1 cellular context compared by ENCODE assay signal in genomic region chr13:91361755-91362271, GRCh38.
TF ChIP-seq lines count a peak whose summit lies in the region.

No MANE protein-coding gene starts in this region.

TF ChIP-seq in HepG2, 621 proteins besides CTCF, POLR2A, EP300 and RAD21 (continued from another document and continues in another):
- TF ChIP-seq ZBTB10 (CRISPR knock-in tag; IDR thresholded peaks at IDR 0.05; ENCODE audit: borderline replicate concordance) (no peak), ZKSCAN5 (CRISPR knock-in tag; IDR thresholded peaks at IDR 0.05) (no peak), HMG20A (CRISPR knock-in tag; IDR thresholded peaks at IDR 0.05; ENCODE audit: borderline replicate concordance) (peak; percentile 87; the same call in 1 of the 2 replicates), FOSL2 (CRISPR knock-in tag; IDR thresholded peaks at IDR 0.05) (no peak), ZNF282 (IDR thresholded peaks at IDR 0.05; ENCODE audit: partially characterized antibody) (no peak), MEF2D (CRISPR knock-in tag; IDR thresholded peaks at IDR 0.05) (0 out of 2 replicates have a peak, but pooled peaks have one; percentile 42), ZBTB34 (CRISPR knock-in tag; IDR thresholded peaks at IDR 0.05) (no peak), ZNF770 (CRISPR knock-in tag; IDR thresholded peaks at IDR 0.05) (no peak), SALL1 (CRISPR knock-in tag; IDR thresholded peaks at IDR 0.05) (peak; percentile 16; the same call in 1 of the 2 replicates), DNMT3B (CRISPR knock-in tag; conservative IDR thresholded peaks at IDR 0.05) (no peak), SOX13 (IDR thresholded peaks at IDR 0.05) (peak; percentile 42; the same call in 1 of the 2 replicates), SOX13 (CRISPR knock-in tag; conservative IDR thresholded peaks at IDR 0.05 in 1 of 2, IDR thresholded peaks at IDR 0.05 in 1 of 2) (peak in 1 of 2 experiments; percentile 95; a peak in 2 of 4 replicates), NR1H2 (CRISPR knock-in tag; IDR thresholded peaks at IDR 0.05; ENCODE audit: borderline replicate concordance, low read depth) (no peak), USF2 (IDR thresholded peaks at IDR 0.05; ENCODE audit: low read depth, low read length) (no peak), USF2 (CRISPR knock-in tag; IDR thresholded peaks at IDR 0.05; ENCODE audit: borderline replicate concordance) (no peak), ZFP1 (CRISPR knock-in tag; IDR thresholded peaks at IDR 0.05) (no peak), ZIK1 (CRISPR knock-in tag; IDR thresholded peaks at IDR 0.05; ENCODE audit: borderline replicate concordance, low read depth) (no peak), ZNF382 (CRISPR knock-in tag; IDR thresholded peaks at IDR 0.05; ENCODE audit: borderline replicate concordance) (no peak), PPARG (CRISPR knock-in tag; conservative IDR thresholded peaks at IDR 0.05) (peak; percentile 87), KAT7 (CRISPR knock-in tag; IDR thresholded peaks at IDR 0.05; ENCODE audit: borderline replicate concordance) (no peak), ZNF256 (CRISPR knock-in tag; conservative IDR thresholded peaks at IDR 0.05) (no peak), ZNF740 (CRISPR knock-in tag; IDR thresholded peaks at IDR 0.05) (no peak), ZNF749 (CRISPR knock-in tag; IDR thresholded peaks at IDR 0.05; ENCODE audit: borderline replicate concordance) (no peak), KLF16 (CRISPR knock-in tag; IDR thresholded peaks at IDR 0.05) (peak in 1 of 2 experiments; percentile 74; a peak in 1 of 4 replicates), ZNF598 (CRISPR knock-in tag; IDR thresholded peaks at IDR 0.05; ENCODE audit: borderline replicate concordance) (no peak), YEATS4 (CRISPR knock-in tag; IDR thresholded peaks at IDR 0.05; ENCODE audit: borderline replicate concordance) (no peak), ZNF33B (CRISPR knock-in tag; IDR thresholded peaks at IDR 0.05) (no peak), TFAP4 (IDR thresholded peaks at IDR 0.05; ENCODE audit: borderline replicate concordance, low read depth) (0 out of 2 replicates have a peak, but pooled peaks have one; percentile 15), DR1 (CRISPR knock-in tag; IDR thresholded peaks at IDR 0.05) (no peak), PRPF4 (IDR thresholded peaks at IDR 0.05; ENCODE audit: low read depth, low read length, poor library complexity, severe bottlenecking) (no peak), BHLHE40 (IDR thresholded peaks at IDR 0.05; ENCODE audit: low read length) (no peak), SP5 (CRISPR knock-in tag; IDR thresholded peaks at IDR 0.05; ENCODE audit: borderline replicate concordance, low read depth) (0 out of 2 replicates have a peak, but pooled peaks have one; percentile 22), MED8 (CRISPR knock-in tag; IDR thresholded peaks at IDR 0.05; ENCODE audit: insufficient replicate concordance) (no peak), ATF4 (CRISPR knock-in tag; IDR thresholded peaks at IDR 0.05) (peak in 1 of 2 experiments; percentile 66; a peak in 2 of 4 replicates)
- TF ChIP-seq, protein P1, sequence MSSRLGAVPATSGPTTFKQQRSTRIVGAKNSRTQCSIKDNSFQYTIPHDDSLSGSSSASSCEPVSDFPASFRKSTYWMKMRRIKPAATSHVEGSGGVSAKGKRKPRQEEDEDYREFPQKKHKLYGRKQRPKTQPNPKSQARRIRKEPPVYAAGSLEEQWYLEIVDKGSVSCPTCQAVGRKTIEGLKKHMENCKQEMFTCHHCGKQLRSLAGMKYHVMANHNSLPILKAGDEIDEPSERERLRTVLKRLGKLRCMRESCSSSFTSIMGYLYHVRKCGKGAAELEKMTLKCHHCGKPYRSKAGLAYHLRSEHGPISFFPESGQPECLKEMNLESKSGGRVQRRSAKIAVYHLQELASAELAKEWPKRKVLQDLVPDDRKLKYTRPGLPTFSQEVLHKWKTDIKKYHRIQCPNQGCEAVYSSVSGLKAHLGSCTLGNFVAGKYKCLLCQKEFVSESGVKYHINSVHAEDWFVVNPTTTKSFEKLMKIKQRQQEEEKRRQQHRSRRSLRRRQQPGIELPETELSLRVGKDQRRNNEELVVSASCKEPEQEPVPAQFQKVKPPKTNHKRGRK (CRISPR knock-in tag; IDR thresholded peaks at IDR 0.05), result no peak
- TF ChIP-seq, protein P2, sequence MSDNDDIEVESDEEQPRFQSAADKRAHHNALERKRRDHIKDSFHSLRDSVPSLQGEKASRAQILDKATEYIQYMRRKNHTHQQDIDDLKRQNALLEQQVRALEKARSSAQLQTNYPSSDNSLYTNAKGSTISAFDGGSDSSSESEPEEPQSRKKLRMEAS (IDR thresholded peaks at IDR 0.05), result no peak
- TF ChIP-seq, protein P3, sequence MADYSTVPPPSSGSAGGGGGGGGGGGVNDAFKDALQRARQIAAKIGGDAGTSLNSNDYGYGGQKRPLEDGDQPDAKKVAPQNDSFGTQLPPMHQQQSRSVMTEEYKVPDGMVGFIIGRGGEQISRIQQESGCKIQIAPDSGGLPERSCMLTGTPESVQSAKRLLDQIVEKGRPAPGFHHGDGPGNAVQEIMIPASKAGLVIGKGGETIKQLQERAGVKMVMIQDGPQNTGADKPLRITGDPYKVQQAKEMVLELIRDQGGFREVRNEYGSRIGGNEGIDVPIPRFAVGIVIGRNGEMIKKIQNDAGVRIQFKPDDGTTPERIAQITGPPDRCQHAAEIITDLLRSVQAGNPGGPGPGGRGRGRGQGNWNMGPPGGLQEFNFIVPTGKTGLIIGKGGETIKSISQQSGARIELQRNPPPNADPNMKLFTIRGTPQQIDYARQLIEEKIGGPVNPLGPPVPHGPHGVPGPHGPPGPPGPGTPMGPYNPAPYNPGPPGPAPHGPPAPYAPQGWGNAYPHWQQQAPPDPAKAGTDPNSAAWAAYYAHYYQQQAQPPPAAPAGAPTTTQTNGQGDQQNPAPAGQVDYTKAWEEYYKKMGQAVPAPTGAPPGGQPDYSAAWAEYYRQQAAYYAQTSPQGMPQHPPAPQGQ (CRISPR knock-in tag; IDR thresholded peaks at IDR 0.05; ENCODE audit: borderline replicate concordance), result no peak
- TF ChIP-seq, protein P4, sequence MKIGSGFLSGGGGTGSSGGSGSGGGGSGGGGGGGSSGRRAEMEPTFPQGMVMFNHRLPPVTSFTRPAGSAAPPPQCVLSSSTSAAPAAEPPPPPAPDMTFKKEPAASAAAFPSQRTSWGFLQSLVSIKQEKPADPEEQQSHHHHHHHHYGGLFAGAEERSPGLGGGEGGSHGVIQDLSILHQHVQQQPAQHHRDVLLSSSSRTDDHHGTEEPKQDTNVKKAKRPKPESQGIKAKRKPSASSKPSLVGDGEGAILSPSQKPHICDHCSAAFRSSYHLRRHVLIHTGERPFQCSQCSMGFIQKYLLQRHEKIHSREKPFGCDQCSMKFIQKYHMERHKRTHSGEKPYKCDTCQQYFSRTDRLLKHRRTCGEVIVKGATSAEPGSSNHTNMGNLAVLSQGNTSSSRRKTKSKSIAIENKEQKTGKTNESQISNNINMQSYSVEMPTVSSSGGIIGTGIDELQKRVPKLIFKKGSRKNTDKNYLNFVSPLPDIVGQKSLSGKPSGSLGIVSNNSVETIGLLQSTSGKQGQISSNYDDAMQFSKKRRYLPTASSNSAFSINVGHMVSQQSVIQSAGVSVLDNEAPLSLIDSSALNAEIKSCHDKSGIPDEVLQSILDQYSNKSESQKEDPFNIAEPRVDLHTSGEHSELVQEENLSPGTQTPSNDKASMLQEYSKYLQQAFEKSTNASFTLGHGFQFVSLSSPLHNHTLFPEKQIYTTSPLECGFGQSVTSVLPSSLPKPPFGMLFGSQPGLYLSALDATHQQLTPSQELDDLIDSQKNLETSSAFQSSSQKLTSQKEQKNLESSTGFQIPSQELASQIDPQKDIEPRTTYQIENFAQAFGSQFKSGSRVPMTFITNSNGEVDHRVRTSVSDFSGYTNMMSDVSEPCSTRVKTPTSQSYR (CRISPR knock-in tag; IDR thresholded peaks at IDR 0.05; ENCODE audit: borderline replicate concordance), result peak; percentile 49; the same call in 1 of the 2 replicates
- TF ChIP-seq, protein P5, sequence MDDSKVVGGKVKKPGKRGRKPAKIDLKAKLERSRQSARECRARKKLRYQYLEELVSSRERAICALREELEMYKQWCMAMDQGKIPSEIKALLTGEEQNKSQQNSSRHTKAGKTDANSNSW (CRISPR knock-in tag; IDR thresholded peaks at IDR 0.05; ENCODE audit: borderline replicate concordance), result no peak
- TF ChIP-seq, protein P6, sequence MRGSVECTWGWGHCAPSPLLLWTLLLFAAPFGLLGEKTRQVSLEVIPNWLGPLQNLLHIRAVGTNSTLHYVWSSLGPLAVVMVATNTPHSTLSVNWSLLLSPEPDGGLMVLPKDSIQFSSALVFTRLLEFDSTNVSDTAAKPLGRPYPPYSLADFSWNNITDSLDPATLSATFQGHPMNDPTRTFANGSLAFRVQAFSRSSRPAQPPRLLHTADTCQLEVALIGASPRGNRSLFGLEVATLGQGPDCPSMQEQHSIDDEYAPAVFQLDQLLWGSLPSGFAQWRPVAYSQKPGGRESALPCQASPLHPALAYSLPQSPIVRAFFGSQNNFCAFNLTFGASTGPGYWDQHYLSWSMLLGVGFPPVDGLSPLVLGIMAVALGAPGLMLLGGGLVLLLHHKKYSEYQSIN (CRISPR knock-in tag; IDR thresholded peaks at IDR 0.05; ENCODE audit: borderline replicate concordance), result no peak
